Comparison of ENCODE assay signal across 14 cellular contexts in genomic region chr14:46245281-46245680, GRCh38.
DNase-seq lines count a peak whose midpoint lies in the region; TF ChIP-seq lines count a peak whose summit lies in the region.
"Had no signal": no experiment of that assay in that cellular context is flagged by ENCODE, and none has a peak within 500 bp of the region (broad histone marks: within the 10 kb centered on the region; RNA-seq: fewer than 3 reads in every experiment).

No MANE protein-coding gene starts in this region.

- H3K36me3 ChIP-seq in sigmoid colon (no peaks in the 10 kb centered on the region), left ventricle myocardium inferior (no peaks in the 10 kb centered on the region)
- H3K36me3 ChIP-seq: BLaER1 had no signal

- H3K4me3 Mint-ChIP-seq in activated naive CD4-positive, alpha-beta T cell treated with anti-CD3 and anti-CD28 coated beads for 36 hours = no peak overlapping the region
- H3K4me3 Mint-ChIP-seq: CD8-positive, alpha-beta memory T cell had no signal

- 89 to 92% methylated on average over 2 of the region's 2 CpGs for WGBS in sigmoid colon, 2 donors

- no peaks in the 10 kb centered on the region for H3K4me1 ChIP-seq in sigmoid colon
- no peaks in the 10 kb centered on the region for H3K4me1 ChIP-seq in left ventricle myocardium inferior
- H3K4me1 ChIP-seq: BLaER1, Caco-2 had no signal

- TF ChIP-seq EP300 in sigmoid colon (IDR thresholded peaks at IDR 0.05) = no peak

- intact Hi-C loops in activated naive CD4-positive, alpha-beta T cell treated with anti-CD3 and anti-CD28 coated beads for 36 hours (cut with micrococcal nuclease) = no loop called here
- intact Hi-C loops in sigmoid colon (cut with DNase I) = no loop called here
- intact Hi-C loops in left ventricle myocardium inferior (cut with micrococcal nuclease) = no loop called here

- peak; percentile 56 for DNase-seq in Ammon's horn (ENCODE audit: low spot score)
- peak; percentile 89 for DNase-seq in cerebellar cortex (ENCODE audit: low spot score)
- peak; percentile 59 for DNase-seq in inferior parietal cortex (ENCODE audit: extremely low spot score)
- peak; percentile 30 for DNase-seq in pons (ENCODE audit: low spot score)
- DNase-seq in activated naive CD4-positive, alpha-beta T cell treated with anti-CD3 and anti-CD28 coated beads for 36 hours = no peak
- DNase-seq in sigmoid colon = no peak
- no peak for DNase-seq in left ventricle myocardium inferior
- no peak for DNase-seq in T-helper 1 cell
- DNase-seq: Caco-2; CD8-positive, alpha-beta memory T cell; DND-41; GF-D8 had no signal

- no peaks in the 10 kb centered on the region for H3K4me1 Mint-ChIP-seq in activated naive CD4-positive, alpha-beta T cell treated with anti-CD3 and anti-CD28 coated beads for 36 hours (ENCODE audit: low read depth)
- H3K4me1 Mint-ChIP-seq: CD8-positive, alpha-beta memory T cell had no signal

- CTCF ChIA-PET in activated naive CD4-positive, alpha-beta T cell treated with anti-CD3 and anti-CD28 coated beads for 36 hours (lab: Charles Lee) = no interaction called here

- H3K27ac Mint-ChIP-seq in activated naive CD4-positive, alpha-beta T cell treated with anti-CD3 and anti-CD28 coated beads for 36 hours = no peak overlapping the region
- H3K27ac Mint-ChIP-seq: CD8-positive, alpha-beta memory T cell had no signal

- H3K9me3 Mint-ChIP-seq in activated naive CD4-positive, alpha-beta T cell treated with anti-CD3 and anti-CD28 coated beads for 36 hours = peaks cover 3% of the 10 kb centered on the region

- no peak overlapping the region for H3K27ac ChIP-seq in sigmoid colon
- H3K27ac ChIP-seq in left ventricle myocardium inferior (replicated peaks) = no peak overlapping the region
- H3K27ac ChIP-seq: 22Rv1, BLaER1 had no signal

- H3K4me3 ChIP-seq in sigmoid colon (no peak overlapping the region), left ventricle myocardium inferior (no peak overlapping the region)
- H3K4me3 ChIP-seq: BLaER1 had no signal

- no peaks in the 10 kb centered on the region for H3K9me3 ChIP-seq in sigmoid colon
- H3K9me3 ChIP-seq in left ventricle myocardium inferior (replicated peaks) = no peaks in the 10 kb centered on the region
- H3K9me3 ChIP-seq: BLaER1, Caco-2 had no signal

- H3K27me3 Mint-ChIP-seq in activated naive CD4-positive, alpha-beta T cell treated with anti-CD3 and anti-CD28 coated beads for 36 hours (ENCODE audit: low read depth) = no peaks in the 10 kb centered on the region
- H3K27me3 Mint-ChIP-seq: CD8-positive, alpha-beta memory T cell had no signal

- no peak for TF ChIP-seq CTCF in sigmoid colon (IDR thresholded peaks at IDR 0.05)
- no peak for TF ChIP-seq CTCF in left ventricle myocardium inferior (IDR thresholded peaks at IDR 0.05; ENCODE audit: borderline replicate concordance)

- no peak for TF ChIP-seq POLR2A in sigmoid colon (IDR thresholded peaks at IDR 0.05)

- no peaks in the 10 kb centered on the region for H3K36me3 Mint-ChIP-seq in activated naive CD4-positive, alpha-beta T cell treated with anti-CD3 and anti-CD28 coated beads for 36 hours (ENCODE audit: low read depth)
- H3K36me3 Mint-ChIP-seq: CD8-positive, alpha-beta memory T cell had no signal

- H3K27me3 ChIP-seq in sigmoid colon (no peaks in the 10 kb centered on the region), left ventricle myocardium inferior (ENCODE audit: low read depth) (no peaks in the 10 kb centered on the region)
- H3K27me3 ChIP-seq: BLaER1 had no signal

Comparison
In these comparisons a context has a peak if more than half of its experiments do, and no peak if none do; other contexts are left out.
1. DNase-seq: peak in Ammon's horn (single experiment), cerebellar cortex (single experiment), inferior parietal cortex (single experiment) and pons (single experiment); none in activated naive CD4-positive, alpha-beta T cell treated with anti-CD3 and anti-CD28 coated beads for 36 hours (single experiment), sigmoid colon (single experiment), left ventricle myocardium inferior (single experiment) and T-helper 1 cell (0 of 5).